In genomic region chr2:70357076-70358071, GRCh38 we compare ENCODE assay signal across 1 cellular context.
TF ChIP-seq lines count a peak whose summit lies in the region.

No MANE protein-coding gene starts in this region.

TF ChIP-seq in GM23338, 12 proteins besides CTCF, POLR2A, EP300 and RAD21 (continued from another document):
- TF ChIP-seq ZNF462 (CRISPR knock-in tag; IDR thresholded peaks at IDR 0.05) = no peak
